Comparison of ENCODE assay signal across 28 cellular contexts in genomic region chr16:86375841-86376240, GRCh38.
"Had no signal": no experiment of that assay in that cellular context is flagged by ENCODE, and none has a peak within 500 bp of the region (broad histone marks: within the 10 kb centered on the region; RNA-seq: fewer than 3 reads in every experiment).

No MANE protein-coding gene starts in this region.

- H3K36me3 ChIP-seq: MG63, SJCRH30 had no signal

- H3K4me3 Mint-ChIP-seq: activated B cell treated with CpG ODN at 0.5 μM for 24 hours; activated CD4-positive, alpha-beta T cell treated with anti-CD3 and anti-CD28 coated beads, Interleukin-2, amount 10 ng/mL, durations not matched to agents 24 days and 14 days; activated CD8-positive, alpha-beta memory T cell treated with anti-CD3 and anti-CD28 coated beads, Interleukin-2, amount 10 ng/mL, durations not matched to agents 7 days and 5 days; activated naive CD8-positive, alpha-beta T cell treated with anti-CD3 and anti-CD28 coated beads, Interleukin-2, amount 50 U/mL, for 24 hours; activated T-cell treated with anti-CD3 and anti-CD28 coated beads, Interleukin-2, amount 50 U/mL, for 24 hours had no signal

- H3K27ac ChIP-seq: KMS-11, RWPE1, SJCRH30 had no signal

- H3K27me3 Mint-ChIP-seq: activated CD4-positive, alpha-beta T cell treated with anti-CD3 and anti-CD28 coated beads, Interleukin-2, amount 10 ng/mL, durations not matched to agents 24 days and 14 days; activated CD8-positive, alpha-beta memory T cell treated with anti-CD3 and anti-CD28 coated beads, Interleukin-2, amount 10 ng/mL, durations not matched to agents 7 days and 5 days had no signal

- H3K9ac ChIP-seq: KMS-11 had no signal

- H3K9me3 ChIP-seq: SJCRH30 had no signal

- ATAC-seq: activated CD8-positive, alpha-beta memory T cell treated with anti-CD3 and anti-CD28 coated beads, Interleukin-2, amount 10 ng/mL, durations not matched to agents 7 days and 5 days; activated naive CD8-positive, alpha-beta T cell treated with anti-CD3 and anti-CD28 coated beads, Interleukin-2, amount 50 U/mL, for 24 hours; Panc1; SK-N-SH treated with all-trans-retinoic acid at 6 μM for 48 hours had no signal

- H3K4me1 Mint-ChIP-seq: activated B cell treated with CpG ODN at 0.5 μM for 24 hours; activated CD4-positive, alpha-beta T cell treated with anti-CD3 and anti-CD28 coated beads, Interleukin-2, amount 10 ng/mL, durations not matched to agents 24 days and 14 days; activated CD8-positive, alpha-beta memory T cell treated with anti-CD3 and anti-CD28 coated beads, Interleukin-2, amount 10 ng/mL, durations not matched to agents 7 days and 5 days had no signal

- DNase-seq: activated B cell treated with CpG ODN at 0.5 μM for 24 hours; activated CD4-positive, alpha-beta T cell treated with anti-CD3 and anti-CD28 coated beads for 1 hour; activated CD4-positive, alpha-beta T cell treated with anti-CD3 and anti-CD28 coated beads, Interleukin-2, amount 10 ng/mL, durations not matched to agents 24 days and 14 days; activated CD4-positive, alpha-beta T cell treated with anti-CD3 and anti-CD28 coated beads, Interleukin-2, amount 50 U/mL, for 48 hours; activated CD8-positive, alpha-beta memory T cell treated with anti-CD3 and anti-CD28 coated beads, Interleukin-2, amount 10 ng/mL, durations not matched to agents 7 days and 5 days; activated effector memory CD4-positive, alpha-beta T cell treated with anti-CD3 and anti-CD28 coated beads, Interleukin-2, amount 50 U/mL, for 16 hours; activated naive CD4-positive, alpha-beta T cell treated with Interleukin-2 at 50 U/mL for 16 hours; activated naive CD8-positive, alpha-beta T cell treated with anti-CD3 and anti-CD28 coated beads, Interleukin-2, amount 50 U/mL, for 24 hours; activated T-cell treated with anti-CD3 and anti-CD28 coated beads, Interleukin-2, amount 50 U/mL, for 24 hours; amniotic stem cell; cerebellar nuclear complex; NCI-H1105; NCI-H1436; NCI-H1694 treated with DMSO at 0.1 percent for 48 hours; NCI-H2081; NCI-H510A treated with DMSO at 0.1 percent for 48 hours; NCI-H69; NK-92 treated with Interleukin-12 subunit alpha and Interleukin-12 subunit beta, amount 100 ng/mL, for 24 hours; OCI-M1; Right ventricle myocardium superior; SW 1271 had no signal

- H3K36me3 Mint-ChIP-seq: activated CD8-positive, alpha-beta memory T cell treated with anti-CD3 and anti-CD28 coated beads, Interleukin-2, amount 10 ng/mL, durations not matched to agents 7 days and 5 days; activated naive CD4-positive, alpha-beta T cell treated with anti-CD3 and anti-CD28 coated beads, Interleukin-2, amount 50 U/mL, for 72 hours had no signal

- H3K27ac Mint-ChIP-seq: activated B cell treated with CpG ODN at 0.5 μM for 24 hours; activated CD4-positive, alpha-beta T cell treated with anti-CD3 and anti-CD28 coated beads, Interleukin-2, amount 10 ng/mL, durations not matched to agents 24 days and 14 days; activated CD8-positive, alpha-beta memory T cell treated with anti-CD3 and anti-CD28 coated beads, Interleukin-2, amount 10 ng/mL, durations not matched to agents 7 days and 5 days; activated naive CD4-positive, alpha-beta T cell treated with anti-CD3 and anti-CD28 coated beads, Interleukin-2, amount 50 U/mL, for 72 hours; activated naive CD8-positive, alpha-beta T cell treated with anti-CD3 and anti-CD28 coated beads, Interleukin-2, amount 50 U/mL, for 24 hours; activated T-cell treated with anti-CD3 and anti-CD28 coated beads, Interleukin-2, amount 50 U/mL, for 24 hours had no signal

- H3K9me3 Mint-ChIP-seq: activated CD4-positive, alpha-beta T cell treated with anti-CD3 and anti-CD28 coated beads, Interleukin-2, amount 10 ng/mL, durations not matched to agents 24 days and 14 days; activated naive CD8-positive, alpha-beta T cell treated with anti-CD3 and anti-CD28 coated beads, Interleukin-2, amount 50 U/mL, for 24 hours; activated T-cell treated with anti-CD3 and anti-CD28 coated beads, Interleukin-2, amount 50 U/mL, for 24 hours had no signal

- H3K27me3 ChIP-seq: MG63, SJCRH30 had no signal

- H3K4me3 ChIP-seq: MG63, SJCRH30 had no signal

- H3K4me2 ChIP-seq: KMS-11 had no signal
